Comparison of ENCODE assay signal across 21 cellular contexts in genomic region chr2:237601453-237602116, GRCh38. TPM values are rescaled to one million over a fixed set of nuclear protein-coding genes. Genes with fewer than 3 reads are reported as not detected.
DNase-seq lines count a peak whose midpoint lies in the region; ATAC-seq and TF ChIP-seq lines count a peak whose summit lies in the region.
"Had no signal": no experiment of that assay in that cellular context is flagged by ENCODE, and none has a peak within 500 bp of the region (broad histone marks: within the 10 kb centered on the region; RNA-seq: fewer than 3 reads in every experiment).

No MANE protein-coding gene starts in this region.

- H3K4me1 ChIP-seq in left ventricle myocardium inferior (peaks cover 49% of the 10 kb centered on the region), Karpas-422 (ENCODE audit: low read length) (peaks cover 12% of the 10 kb centered on the region)

- H3K4me3 ChIP-seq in left ventricle myocardium inferior = no peak overlapping the region
- no peak overlapping the region for H3K4me3 ChIP-seq in Karpas-422 (ENCODE audit: low read length)
- H3K4me3 ChIP-seq: dorsolateral prefrontal cortex, PC-9 had no signal

- no peak overlapping the region for H3K4me3 Mint-ChIP-seq in T-helper 17 cell
- H3K4me3 Mint-ChIP-seq: T-cell had no signal

- CTCF ChIA-PET in GM10248 (lab: Yijun Ruan, JAX) = interaction anchor here (2.9 kb wide), 1 partner anchor 143 kb away, joined by 11 read pairs; no protein-coding TSS in a partner anchor

- H3K27me3 Mint-ChIP-seq in T-helper 17 cell = no peaks in the 10 kb centered on the region
- H3K27me3 Mint-ChIP-seq: T-cell had no signal

- peak overlapping the region; percentile 90 for H3K27ac ChIP-seq in left ventricle myocardium inferior (replicated peaks)
- no peak overlapping the region for H3K27ac ChIP-seq in Karpas-422 (ENCODE audit: low read length)
- H3K27ac ChIP-seq: foreskin keratinocyte, PC-9 had no signal

- TF ChIP-seq CTCF in left ventricle myocardium inferior (IDR thresholded peaks at IDR 0.05; ENCODE audit: borderline replicate concordance) (peak; percentile 25), GM10248 (IDR thresholded peaks at IDR 0.05; ENCODE audit: control extremely low read depth, extremely low read depth, low read depth, missing control alignments) (no peak)

- no peaks in the 10 kb centered on the region for H3K79me2 ChIP-seq in Karpas-422 (ENCODE audit: low read length)

- peak overlapping the region; percentile 97 for H3K27ac Mint-ChIP-seq in T-helper 17 cell

- intact Hi-C loops in left ventricle myocardium inferior (cut with micrococcal nuclease) (no loop called here), posterior vena cava (cut with DNase I) (loop anchor here in 1 of 2 donors (5.0 kb wide), 2 partner anchors 66 to 141 kb away; no protein-coding TSS in a partner anchor)

- ATAC-seq in T-helper 17 cell = no peak
- ATAC-seq: foreskin keratinocyte, T-cell had no signal

- H3K9me3 ChIP-seq in T-helper 17 cell (ENCODE audit: control insufficient read depth, low read length, poor library complexity, severe bottlenecking) (no peaks in the 10 kb centered on the region), left ventricle myocardium inferior (replicated peaks) (no peaks in the 10 kb centered on the region), Karpas-422 (ENCODE audit: low read length) (no peaks in the 10 kb centered on the region)

- peaks cover 26% of the 10 kb centered on the region for H3K4me1 Mint-ChIP-seq in T-helper 17 cell

- POLR2A ChIA-PET in GM10248 (lab: Yijun Ruan, JAX) = no interaction called here

- H3K36me3 ChIP-seq in left ventricle myocardium inferior (no peaks in the 10 kb centered on the region), Karpas-422 (ENCODE audit: insufficient read depth, low read length) (no peaks in the 10 kb centered on the region)

- H3K9ac ChIP-seq in Karpas-422 (ENCODE audit: low read length) = no peak overlapping the region

- no peaks in the 10 kb centered on the region for H4K20me1 ChIP-seq in Karpas-422 (ENCODE audit: insufficient read depth, low read depth, low read length)

- no peak overlapping the region for H3K4me2 ChIP-seq in Karpas-422 (ENCODE audit: low read depth, low read length, poor library complexity, severe bottlenecking)
- H3K4me2 ChIP-seq: PC-9 had no signal

- H3K9me2 ChIP-seq in Karpas-422 (replicated peaks; ENCODE audit: insufficient read depth, low read length) = no peaks in the 10 kb centered on the region

- peak; percentile 86 for DNase-seq in ELF-1 (ENCODE audit: low read depth, low spot score)
- no peak for DNase-seq in T-helper 17 cell
- no peak for DNase-seq in left ventricle myocardium inferior
- peak; percentile 58 for DNase-seq in posterior vena cava (ENCODE audit: low spot score)
- DNase-seq in MV-4-11 (lab: John Stamatoyannopoulos, UW) = no peak
- no peak for DNase-seq in NCI-H2081 (lab: John Stamatoyannopoulos, UW)
- DNase-seq in GM10248 (ENCODE audit: extremely low spot score) = no peak
- no peak for DNase-seq in Karpas-422
- DNase-seq: activated CD4-positive, CD25-positive, alpha-beta regulatory T cell treated with anti-CD3 and anti-CD28 coated beads, Interleukin-2, amount 50 U/mL, for 72 hours; activated CD8-positive, alpha-beta memory T cell treated with anti-CD3 and anti-CD28 coated beads, Interleukin-2, amount 50 U/mL, for 48 hours; amniotic stem cell; C1 segment of cervical spinal cord; dorsolateral prefrontal cortex; foreskin keratinocyte; kidney; NCI-H1417 treated with DMSO at 0.1 percent for 48 hours; PC-9; stimulated activated CD4-positive, alpha-beta T cell treated with anti-CD3 and anti-CD28 coated beads, Interleukin-4, amount 100 ng/mL, for 1 hour; T-cell had no signal

- H3K36me3 Mint-ChIP-seq in T-helper 17 cell (ENCODE audit: low read depth) = no peaks in the 10 kb centered on the region
- H3K36me3 Mint-ChIP-seq: T-cell had no signal

- no peaks in the 10 kb centered on the region for H3K27me3 ChIP-seq in left ventricle myocardium inferior (ENCODE audit: low read depth)
- no peaks in the 10 kb centered on the region for H3K27me3 ChIP-seq in Karpas-422 (ENCODE audit: low read length)
- H3K27me3 ChIP-seq: dorsolateral prefrontal cortex, foreskin keratinocyte had no signal

- no peak overlapping the region for H2AFZ ChIP-seq in Karpas-422 (ENCODE audit: low read length)
- H2AFZ ChIP-seq: PC-9 had no signal

RNA-seq across cellular contexts. Expression of gene RAB17, which starts 11.1 kb away (rescaled TPM):
- total RNA-seq in T-helper 17 cell = not detected
- total RNA-seq in left ventricle myocardium inferior = 4.5 TPM
- 1 to 10 TPM; 2.0 to 2.7 TPM for total RNA-seq in posterior vena cava
- 1.3 and 2.9 TPM in 2 replicates for total RNA-seq in Karpas-422 (2014; rRNA removed; shearing (Covaris generic); ENCODE audit: low replicate concordance)

RNA-seq across cellular contexts. Expression of gene LRRFIP1, which starts 25.8 kb away (rescaled TPM):
- 100 to 1,000 TPM; 175 to 225 TPM for total RNA-seq in T-helper 17 cell
- 97.1 TPM for total RNA-seq in left ventricle myocardium inferior
- total RNA-seq in posterior vena cava = 100 to 1,000 TPM; 180 to 357 TPM
- 29.9 and 30.7 TPM in 2 replicates for total RNA-seq in Karpas-422 (2014; rRNA removed; shearing (Covaris generic); ENCODE audit: low replicate concordance)

RNA-seq across cellular contexts. Expression of gene PRLH, which starts 35.2 kb away (rescaled TPM):
- not detected for total RNA-seq in T-helper 17 cell
- total RNA-seq in left ventricle myocardium inferior = not detected
- not detected for total RNA-seq in posterior vena cava
- total RNA-seq in Karpas-422 (2014; rRNA removed; shearing (Covaris generic); ENCODE audit: low replicate concordance) = not detected in 2 replicates
- total RNA-seq: dorsolateral prefrontal cortex, foreskin keratinocyte, kidney, NCI-H460, PC-9, renal cortical epithelial cell, T-cell had no signal

Comparison
In these comparisons a context has a peak if more than half of its experiments do, and no peak if none do; other contexts are left out.
1. DNase-seq: peak in ELF-1 (single experiment) and posterior vena cava (single experiment); none in T-helper 17 cell (0 of 3), left ventricle myocardium inferior (single experiment), MV-4-11 (single experiment), NCI-H2081 (0 of 2), GM10248 (single experiment) and Karpas-422 (single experiment).